In the genomic region with DNA sequence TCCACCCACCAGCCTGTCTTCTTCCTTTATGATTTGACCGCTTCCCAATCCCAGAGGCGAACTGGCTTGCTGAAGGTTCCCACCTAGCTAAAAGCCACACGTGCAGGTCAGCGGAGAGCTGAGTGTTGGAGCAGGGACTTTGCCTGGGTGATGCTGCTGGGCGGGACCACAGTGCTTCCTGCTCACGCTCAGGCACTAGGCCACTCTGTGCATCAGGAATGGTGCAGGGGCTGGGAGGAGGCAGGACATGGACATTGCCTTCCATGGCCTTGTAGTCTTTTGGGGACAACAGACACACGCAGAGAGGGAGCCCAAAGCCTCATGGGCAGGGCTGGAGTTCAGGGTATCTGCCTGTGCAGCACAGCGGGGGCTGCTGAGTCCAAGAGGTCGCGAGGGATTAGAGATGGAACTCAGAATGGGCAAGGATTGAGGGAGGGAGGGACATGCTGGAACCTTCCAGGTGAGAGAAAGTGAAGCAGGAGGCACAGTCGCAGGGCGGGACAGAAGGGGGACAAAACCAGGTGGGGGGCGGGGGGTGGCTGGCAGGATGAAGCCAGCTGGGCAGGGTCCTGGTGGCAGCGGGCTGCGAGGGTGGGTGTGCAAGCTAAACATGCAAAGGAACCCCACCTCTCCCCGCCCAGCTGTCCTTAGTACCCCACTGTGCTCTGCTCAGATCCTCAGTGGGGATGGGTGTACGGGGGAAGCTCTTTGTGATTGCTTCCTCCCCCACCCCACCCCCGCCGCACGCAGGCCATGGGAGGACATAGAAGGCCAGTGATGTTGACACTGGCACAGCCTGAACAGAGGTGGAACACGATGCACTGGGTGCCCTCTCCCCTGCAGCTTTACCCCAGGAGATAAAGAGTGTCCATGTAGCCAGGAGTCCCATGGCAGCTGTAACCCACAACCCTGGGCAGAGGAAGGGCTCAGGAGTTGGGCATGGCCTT, we compare ENCODE assay signal across 1 cellular context.
TF ChIP-seq lines count a peak whose summit lies in the region.

No MANE protein-coding gene starts in this region.

TF ChIP-seq in IMR-90, 13 proteins besides CTCF, POLR2A, EP300 and RAD21:
- no peak for TF ChIP-seq CHD1 (IDR thresholded peaks at IDR 0.05; ENCODE audit: low read depth, low read length)
- TF ChIP-seq NFE2L2 (IDR thresholded peaks at IDR 0.05; ENCODE audit: low read depth, low read length): no peak
- TF ChIP-seq RFX5 (IDR thresholded peaks at IDR 0.05; ENCODE audit: low read depth, low read length): no peak
- TF ChIP-seq CEBPB (IDR thresholded peaks at IDR 0.05; ENCODE audit: low read depth, low read length): no peak
- TF ChIP-seq MAFK (IDR thresholded peaks at IDR 0.05; ENCODE audit: low read depth, low read length): no peak
- TF ChIP-seq USF2 (IDR thresholded peaks at IDR 0.05; ENCODE audit: low read depth, low read length): no peak
- no peak for TF ChIP-seq MAZ (IDR thresholded peaks at IDR 0.05; ENCODE audit: borderline replicate concordance, low read depth, low read length)
